8 cellular contexts compared by ENCODE assay signal in the genomic region with DNA sequence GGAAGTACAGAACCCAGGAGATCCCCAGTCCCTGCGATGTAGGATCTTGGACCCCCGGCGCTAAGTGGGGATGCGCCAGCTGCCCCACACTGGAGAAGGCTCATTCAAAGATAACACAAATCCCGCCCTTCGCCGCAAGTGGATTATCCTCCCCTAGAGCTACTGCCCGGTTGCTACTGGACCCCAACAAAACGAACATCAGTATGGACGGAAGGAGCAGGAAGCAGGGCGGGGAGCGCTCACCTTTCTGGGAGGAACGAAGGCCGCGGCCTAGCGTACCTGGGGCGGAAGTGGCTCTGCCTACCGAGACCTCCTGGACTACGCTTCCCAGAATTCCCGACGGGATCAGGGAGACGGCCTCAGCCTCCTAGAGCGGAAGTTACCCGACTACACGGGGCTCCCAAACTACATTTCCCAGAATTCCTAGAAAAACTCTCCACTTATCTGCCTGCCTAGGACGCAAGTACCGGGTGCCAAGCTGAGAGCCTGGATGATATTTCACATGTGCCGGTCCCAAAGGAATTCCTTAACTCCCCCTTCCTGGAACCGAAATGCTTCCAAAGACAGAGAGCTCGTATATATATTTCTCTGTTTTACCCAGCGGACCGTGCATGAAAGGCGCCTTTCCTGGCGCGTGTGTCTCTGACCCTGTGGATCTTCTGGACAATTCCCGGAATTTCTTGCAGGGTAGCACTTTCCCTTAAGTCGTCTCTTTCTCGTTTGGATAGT. TPM values are rescaled to one million over a fixed set of nuclear protein-coding genes. Genes with fewer than 3 reads are reported as not detected.
DNase-seq lines count a peak whose midpoint lies in the region; ATAC-seq, FAIRE-seq and TF ChIP-seq lines count a peak whose summit lies in the region.

A gene (minus strand): TSS at position 298 of the 729 bp plus-strand sequence. CDS start 16,141 bp downstream, outside the sequence.

- TF ChIP-seq POLR2A in IMR-90 (IDR thresholded peaks at IDR 0.05; ENCODE audit: low read depth, low read length) = peak; percentile 34; the same call in 1 of the 2 replicates

- peak within 1 kb of the TSS; percentile 87 for H3K18ac ChIP-seq in IMR-90 (ENCODE audit: low read depth, low read length)

- TF ChIP-seq RAD21 in IMR-90 (IDR thresholded peaks at IDR 0.05; ENCODE audit: low read length) = no peak

- peak within 1 kb of the TSS; percentile 69 for H2BK5ac ChIP-seq in IMR-90 (ENCODE audit: low read depth, low read length, poor library complexity, severe bottlenecking)

- peak within 1 kb of the TSS; percentile 79 for H3K27ac ChIP-seq in IMR-90 (ENCODE audit: insufficient read depth, low read length)
- H3K27ac ChIP-seq in RWPE1 = peak within 1 kb of the TSS; percentile 58
- peak within 1 kb of the TSS; percentile 73 to 85 for H3K27ac ChIP-seq in small intestine (ENCODE audit: low read depth in 1 of 2, low read length in 1 of 2)

- peak within 1 kb of the TSS; percentile 96 for H2AFZ ChIP-seq in IMR-90 (replicated peaks; ENCODE audit: low read length, poor library complexity)

- H3K9me1 ChIP-seq in IMR-90 (ENCODE audit: insufficient read depth, low read length) = no peaks in the 10 kb centered on the region

- H3K56ac ChIP-seq in IMR-90 (ENCODE audit: extremely low read depth, insufficient read depth, low read length) = peak within 1 kb of the TSS; percentile 43; the same call in 1 of the 2 replicates

- no peaks in the 10 kb centered on the region for H4K20me1 ChIP-seq in IMR-90 (ENCODE audit: insufficient read depth, low read length)

- in situ Hi-C loops in IMR-90 (cut with MboI; ENCODE audit: low sequenced_read_pairs) = no loop called here

- intact Hi-C loops in IMR-90 (cut with micrococcal nuclease) = no loop called here

- WGBS in IMR-90 (ENCODE audit: extremely low coverage in 2 of 2, insufficient read length in 1 of 2), 2 experiments = 0% methylated on average over 1 of the region's 38 CpGs; no CpG with 5 or more reads in 1 of the 2 experiments
- 4 to 7% (median 4%) methylated on average over 34 to 38 of the region's 38 CpGs for WGBS in small intestine, 3 donors

- H2AK9ac ChIP-seq in IMR-90 (replicated peaks; ENCODE audit: low read depth, low read length, poor library complexity) = peak within 1 kb of the TSS; percentile 74

- H2BK15ac ChIP-seq in IMR-90 (ENCODE audit: low read depth, low read length) = no peak within 1 kb of the TSS

- H3K14ac ChIP-seq in IMR-90 (replicated peaks; ENCODE audit: low read depth, low read length) = peak within 1 kb of the TSS; percentile 85

- peak within 1 kb of the TSS; percentile 71; the same call in 1 of the 2 replicates for H2AK5ac ChIP-seq in IMR-90 (ENCODE audit: low read depth, low read length)

- FAIRE-seq in small intestine (lab: Jason Lieb, UNC) = no peak

- H3K9me3 ChIP-seq in IMR-90 (ENCODE audit: control insufficient read depth, insufficient read depth, low read length) (no peaks in the 10 kb centered on the region), small intestine (ENCODE audit: control insufficient read depth, low read depth) (no peaks in the 10 kb centered on the region)

- H3K4me3 ChIP-seq in IMR-90 (ENCODE audit: insufficient read depth, low read depth, low read length) (peak within 1 kb of the TSS; percentile 81), small intestine (ENCODE audit: low read depth in 1 of 2, low read length in 2 of 2) (peak within 1 kb of the TSS; percentile 74 to 76)

- peak within 1 kb of the TSS; percentile 4; the same call in 1 of the 2 replicates for H2BK120ac ChIP-seq in IMR-90 (ENCODE audit: low read depth, low read length)

- BruUV-seq in IMR-90 (replicated peaks; lab: Mats Ljungman, UMichigan) = no TSS peak

- DNase-seq in CMK (ENCODE audit: low read depth) (peak; percentile 92), IMR-90 (peak; percentile 91), RWPE1 (ENCODE audit: low spot score) (peak; percentile 68), dermis microvascular lymphatic vessel endothelial cell (ENCODE audit: low read depth in 2 of 2) (peak; percentile 81 to 91), kidney tubule cell (ENCODE audit: low spot score) (peak; percentile 95), small intestine (peak; percentile 97)

- peak within 1 kb of the TSS; percentile 87 to 98 for H4K8ac ChIP-seq in IMR-90 (ENCODE audit: low read depth in 2 of 2, low read length in 2 of 2)

- H3K79me1 ChIP-seq in IMR-90 (ENCODE audit: low read depth in 1 of 2, low read length in 2 of 2) = peaks cover 6 to 21% of the 10 kb centered on the region in 2 experiments

- H4K5ac ChIP-seq in IMR-90 (ENCODE audit: low read depth, low read length) = peak within 1 kb of the TSS; percentile 99

- no peaks in the 10 kb centered on the region for H3K36me3 ChIP-seq in IMR-90 (ENCODE audit: control insufficient read depth, insufficient read depth, low read length)
- H3K36me3 ChIP-seq in small intestine (ENCODE audit: control insufficient read depth in 2 of 2, insufficient read depth in 2 of 2, low read length in 2 of 2) = no peaks in the 10 kb centered on the region

- H3K4ac ChIP-seq in IMR-90 (ENCODE audit: low read depth, low read length) = peak within 1 kb of the TSS; percentile 79

- dilution Hi-C loops in IMR-90 (cut with HindIII; ENCODE audit: low sequenced_read_pairs, unreplicated experiment) = no loop called here

- peak within 1 kb of the TSS; percentile 94 for H3K9ac ChIP-seq in IMR-90 (ENCODE audit: low read depth, low read length)

- H3K4me1 ChIP-seq in IMR-90 (ENCODE audit: control insufficient read depth, insufficient read depth, low read length) = 0 out of 2 replicates have a peak, but pooled peaks cover 2% of the 10 kb centered on the region
- H3K4me1 ChIP-seq in small intestine (ENCODE audit: control insufficient read depth in 2 of 2, insufficient read depth in 1 of 2, low read depth in 1 of 2, low read length in 1 of 2) = no peaks in the 10 kb centered on the region

- CTCF ChIA-PET in IMR-90 (lab: Yijun Ruan, JAX) (interaction anchor here (0.6 kb wide), 2 partner anchors 161 to 517 kb away, joined by 3 to 7 read pairs; no protein-coding TSS in a partner anchor), RWPE1 (lab: Yijun Ruan, JAX) (interaction anchor here (0.7 kb wide), 1 partner anchor 20 kb away, joined by 3 read pairs; no protein-coding TSS in a partner anchor)

- H2BK20ac ChIP-seq in IMR-90 (ENCODE audit: low read depth, low read length) = no peak within 1 kb of the TSS

- H4K91ac ChIP-seq in IMR-90 (ENCODE audit: insufficient read depth, low read depth, low read length) = peak within 1 kb of the TSS; percentile 86

- peak within 1 kb of the TSS; percentile 57; the same call in 1 of the 2 replicates for H3K23ac ChIP-seq in IMR-90 (ENCODE audit: low read depth, low read length)

- peak within 1 kb of the TSS; percentile 94 for H3K4me2 ChIP-seq in IMR-90 (ENCODE audit: low read depth, low read length)

- H3K27me3 ChIP-seq in IMR-90 (ENCODE audit: control insufficient read depth, insufficient read depth, low read length) = no peaks in the 10 kb centered on the region
- no peaks in the 10 kb centered on the region for H3K27me3 ChIP-seq in small intestine (ENCODE audit: control insufficient read depth in 2 of 2, insufficient read depth in 2 of 2, low read length in 2 of 2)

- POLR2A ChIA-PET in IMR-90 (lab: Charles Lee; ENCODE audit: unreplicated experiment) (no interaction called here), RWPE1 (lab: Yijun Ruan, JAX; ENCODE audit: low non-redundant PET) (interaction anchor here (0.6 kb wide), 1 partner anchor 145 kb away, joined by 3 read pairs; no protein-coding TSS in a partner anchor)

- peak; percentile 100 for ATAC-seq in IMR-90 (ENCODE audit: low read depth)
- no peak for ATAC-seq in HG03565 (IDR thresholded peaks at IDR 0.05; ENCODE audit: unreplicated experiment)
- ATAC-seq in GM18870 (IDR thresholded peaks at IDR 0.05; ENCODE audit: unreplicated experiment) = no peak

- TF ChIP-seq CTCF in IMR-90 (conservative IDR thresholded peaks at IDR 0.05; ENCODE audit: low read depth, low read length) (no peak), RWPE1 (conservative IDR thresholded peaks at IDR 0.05; ENCODE audit: low read depth) (no peak)

TF ChIP-seq in IMR-90, 13 proteins besides CTCF, POLR2A, EP300 and RAD21:
- TF ChIP-seq CHD1 (IDR thresholded peaks at IDR 0.05; ENCODE audit: low read depth, low read length) (no peak), SMC3 (IDR thresholded peaks at IDR 0.05; ENCODE audit: low read depth, low read length) (no peak), MXI1 (IDR thresholded peaks at IDR 0.05; ENCODE audit: borderline replicate concordance, low read depth, low read length) (no peak), MAFK (IDR thresholded peaks at IDR 0.05; ENCODE audit: low read depth, low read length) (no peak), BHLHE40 (IDR thresholded peaks at IDR 0.05; ENCODE audit: low read depth, low read length) (no peak), MAZ (IDR thresholded peaks at IDR 0.05; ENCODE audit: borderline replicate concordance, low read depth, low read length) (no peak)
- TF ChIP-seq, protein P1, sequence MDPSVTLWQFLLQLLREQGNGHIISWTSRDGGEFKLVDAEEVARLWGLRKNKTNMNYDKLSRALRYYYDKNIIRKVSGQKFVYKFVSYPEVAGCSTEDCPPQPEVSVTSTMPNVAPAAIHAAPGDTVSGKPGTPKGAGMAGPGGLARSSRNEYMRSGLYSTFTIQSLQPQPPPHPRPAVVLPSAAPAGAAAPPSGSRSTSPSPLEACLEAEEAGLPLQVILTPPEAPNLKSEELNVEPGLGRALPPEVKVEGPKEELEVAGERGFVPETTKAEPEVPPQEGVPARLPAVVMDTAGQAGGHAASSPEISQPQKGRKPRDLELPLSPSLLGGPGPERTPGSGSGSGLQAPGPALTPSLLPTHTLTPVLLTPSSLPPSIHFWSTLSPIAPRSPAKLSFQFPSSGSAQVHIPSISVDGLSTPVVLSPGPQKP (IDR thresholded peaks at IDR 0.05; ENCODE audit: borderline replicate concordance, low read depth, low read length) = no peak
- TF ChIP-seq, protein P2, sequence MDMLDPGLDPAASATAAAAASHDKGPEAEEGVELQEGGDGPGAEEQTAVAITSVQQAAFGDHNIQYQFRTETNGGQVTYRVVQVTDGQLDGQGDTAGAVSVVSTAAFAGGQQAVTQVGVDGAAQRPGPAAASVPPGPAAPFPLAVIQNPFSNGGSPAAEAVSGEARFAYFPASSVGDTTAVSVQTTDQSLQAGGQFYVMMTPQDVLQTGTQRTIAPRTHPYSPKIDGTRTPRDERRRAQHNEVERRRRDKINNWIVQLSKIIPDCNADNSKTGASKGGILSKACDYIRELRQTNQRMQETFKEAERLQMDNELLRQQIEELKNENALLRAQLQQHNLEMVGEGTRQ (IDR thresholded peaks at IDR 0.05; ENCODE audit: low read depth, low read length) = no peak

RNA-seq across cellular contexts. Expression of the gene that starts here (rescaled TPM):
- total RNA-seq in IMR-90 (2012; rRNA removed) (7.7 and 10.3 TPM in 2 replicates), dermis microvascular lymphatic vessel endothelial cell (4.7 and 5.6 TPM in 2 replicates)
- polyA plus RNA-seq in IMR-90 (2012; rRNA removed) (1.4 and 2.1 TPM in 2 replicates), small intestine (1 to 10 TPM in 2 of 3 donors, under 1 TPM in 1; 0.81 to 2.2 (median 1.5) TPM)
- polyA plus RNA-seq in IMR-90 (2012; cell fraction: cytosol; rRNA removed) = 0.06 and 0.13 TPM in 2 replicates
- polyA plus RNA-seq in IMR-90 (2012; cell fraction: nucleus; rRNA removed; ENCODE audit: low replicate concordance) = 0.77 and 8.0 TPM in 2 replicates
